Comparison of ENCODE assay signal across 1 cellular context in the genomic region with DNA sequence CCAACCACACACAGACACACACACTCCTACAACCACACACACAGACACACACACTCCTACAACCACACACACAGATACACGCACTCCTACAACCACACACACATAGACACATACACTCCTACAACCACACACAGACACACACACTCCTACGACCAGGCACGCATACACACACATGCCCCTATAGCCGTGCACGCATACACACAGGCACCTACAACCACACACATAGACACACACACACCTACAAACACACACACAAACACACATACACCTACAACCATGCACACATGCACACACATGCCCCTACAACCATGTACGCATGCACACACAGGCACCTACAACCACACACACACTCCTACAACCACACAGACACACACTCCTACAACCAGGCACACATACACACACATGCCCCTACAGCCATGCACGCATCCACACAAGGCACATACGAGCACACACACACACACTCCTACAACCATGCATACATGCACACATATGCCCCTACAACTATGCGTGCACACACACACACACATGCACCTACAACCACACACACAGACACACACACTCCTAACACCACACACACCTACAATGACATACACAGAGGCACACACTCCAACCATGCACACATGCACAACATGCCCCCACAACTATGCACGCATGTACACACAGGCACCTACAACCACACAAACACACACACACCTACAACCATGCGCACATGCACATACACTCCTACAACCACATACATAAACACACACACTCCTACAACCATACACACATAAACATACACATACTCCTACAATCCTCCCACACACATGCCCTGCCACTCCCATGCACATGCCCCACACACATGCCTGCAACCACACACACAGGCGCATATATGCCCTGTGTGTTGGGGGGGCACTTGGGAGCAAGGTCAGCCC.
TF ChIP-seq lines count a peak whose summit lies in the region.

No MANE protein-coding gene starts in this region.

TF ChIP-seq in HepG2, 621 proteins besides CTCF, POLR2A, EP300 and RAD21 (continued from another document and continues in another):
- TF ChIP-seq, protein P1, sequence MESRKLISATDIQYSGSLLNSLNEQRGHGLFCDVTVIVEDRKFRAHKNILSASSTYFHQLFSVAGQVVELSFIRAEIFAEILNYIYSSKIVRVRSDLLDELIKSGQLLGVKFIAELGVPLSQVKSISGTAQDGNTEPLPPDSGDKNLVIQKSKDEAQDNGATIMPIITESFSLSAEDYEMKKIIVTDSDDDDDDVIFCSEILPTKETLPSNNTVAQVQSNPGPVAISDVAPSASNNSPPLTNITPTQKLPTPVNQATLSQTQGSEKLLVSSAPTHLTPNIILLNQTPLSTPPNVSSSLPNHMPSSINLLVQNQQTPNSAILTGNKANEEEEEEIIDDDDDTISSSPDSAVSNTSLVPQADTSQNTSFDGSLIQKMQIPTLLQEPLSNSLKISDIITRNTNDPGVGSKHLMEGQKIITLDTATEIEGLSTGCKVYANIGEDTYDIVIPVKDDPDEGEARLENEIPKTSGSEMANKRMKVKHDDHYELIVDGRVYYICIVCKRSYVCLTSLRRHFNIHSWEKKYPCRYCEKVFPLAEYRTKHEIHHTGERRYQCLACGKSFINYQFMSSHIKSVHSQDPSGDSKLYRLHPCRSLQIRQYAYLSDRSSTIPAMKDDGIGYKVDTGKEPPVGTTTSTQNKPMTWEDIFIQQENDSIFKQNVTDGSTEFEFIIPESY (CRISPR knock-in tag; IDR thresholded peaks at IDR 0.05), result no peak
- TF ChIP-seq, protein P2, sequence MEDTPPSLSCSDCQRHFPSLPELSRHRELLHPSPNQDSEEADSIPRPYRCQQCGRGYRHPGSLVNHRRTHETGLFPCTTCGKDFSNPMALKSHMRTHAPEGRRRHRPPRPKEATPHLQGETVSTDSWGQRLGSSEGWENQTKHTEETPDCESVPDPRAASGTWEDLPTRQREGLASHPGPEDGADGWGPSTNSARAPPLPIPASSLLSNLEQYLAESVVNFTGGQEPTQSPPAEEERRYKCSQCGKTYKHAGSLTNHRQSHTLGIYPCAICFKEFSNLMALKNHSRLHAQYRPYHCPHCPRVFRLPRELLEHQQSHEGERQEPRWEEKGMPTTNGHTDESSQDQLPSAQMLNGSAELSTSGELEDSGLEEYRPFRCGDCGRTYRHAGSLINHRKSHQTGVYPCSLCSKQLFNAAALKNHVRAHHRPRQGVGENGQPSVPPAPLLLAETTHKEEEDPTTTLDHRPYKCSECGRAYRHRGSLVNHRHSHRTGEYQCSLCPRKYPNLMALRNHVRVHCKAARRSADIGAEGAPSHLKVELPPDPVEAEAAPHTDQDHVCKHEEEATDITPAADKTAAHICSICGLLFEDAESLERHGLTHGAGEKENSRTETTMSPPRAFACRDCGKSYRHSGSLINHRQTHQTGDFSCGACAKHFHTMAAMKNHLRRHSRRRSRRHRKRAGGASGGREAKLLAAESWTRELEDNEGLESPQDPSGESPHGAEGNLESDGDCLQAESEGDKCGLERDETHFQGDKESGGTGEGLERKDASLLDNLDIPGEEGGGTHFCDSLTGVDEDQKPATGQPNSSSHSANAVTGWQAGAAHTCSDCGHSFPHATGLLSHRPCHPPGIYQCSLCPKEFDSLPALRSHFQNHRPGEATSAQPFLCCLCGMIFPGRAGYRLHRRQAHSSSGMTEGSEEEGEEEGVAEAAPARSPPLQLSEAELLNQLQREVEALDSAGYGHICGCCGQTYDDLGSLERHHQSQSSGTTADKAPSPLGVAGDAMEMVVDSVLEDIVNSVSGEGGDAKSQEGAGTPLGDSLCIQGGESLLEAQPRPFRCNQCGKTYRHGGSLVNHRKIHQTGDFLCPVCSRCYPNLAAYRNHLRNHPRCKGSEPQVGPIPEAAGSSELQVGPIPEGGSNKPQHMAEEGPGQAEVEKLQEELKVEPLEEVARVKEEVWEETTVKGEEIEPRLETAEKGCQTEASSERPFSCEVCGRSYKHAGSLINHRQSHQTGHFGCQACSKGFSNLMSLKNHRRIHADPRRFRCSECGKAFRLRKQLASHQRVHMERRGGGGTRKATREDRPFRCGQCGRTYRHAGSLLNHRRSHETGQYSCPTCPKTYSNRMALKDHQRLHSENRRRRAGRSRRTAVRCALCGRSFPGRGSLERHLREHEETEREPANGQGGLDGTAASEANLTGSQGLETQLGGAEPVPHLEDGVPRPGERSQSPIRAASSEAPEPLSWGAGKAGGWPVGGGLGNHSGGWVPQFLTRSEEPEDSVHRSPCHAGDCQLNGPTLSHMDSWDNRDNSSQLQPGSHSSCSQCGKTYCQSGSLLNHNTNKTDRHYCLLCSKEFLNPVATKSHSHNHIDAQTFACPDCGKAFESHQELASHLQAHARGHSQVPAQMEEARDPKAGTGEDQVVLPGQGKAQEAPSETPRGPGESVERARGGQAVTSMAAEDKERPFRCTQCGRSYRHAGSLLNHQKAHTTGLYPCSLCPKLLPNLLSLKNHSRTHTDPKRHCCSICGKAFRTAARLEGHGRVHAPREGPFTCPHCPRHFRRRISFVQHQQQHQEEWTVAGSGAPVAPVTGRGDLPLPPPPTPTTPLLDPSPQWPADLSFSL (CRISPR knock-in tag; IDR thresholded peaks at IDR 0.05), result peak; percentile 67; the same call in 1 of the 2 replicates
- TF ChIP-seq IKZF1 (IDR thresholded peaks at IDR 0.05), result 0 out of 2 replicates have a peak, but pooled peaks have one; percentile 63
- TF ChIP-seq, protein P3, sequence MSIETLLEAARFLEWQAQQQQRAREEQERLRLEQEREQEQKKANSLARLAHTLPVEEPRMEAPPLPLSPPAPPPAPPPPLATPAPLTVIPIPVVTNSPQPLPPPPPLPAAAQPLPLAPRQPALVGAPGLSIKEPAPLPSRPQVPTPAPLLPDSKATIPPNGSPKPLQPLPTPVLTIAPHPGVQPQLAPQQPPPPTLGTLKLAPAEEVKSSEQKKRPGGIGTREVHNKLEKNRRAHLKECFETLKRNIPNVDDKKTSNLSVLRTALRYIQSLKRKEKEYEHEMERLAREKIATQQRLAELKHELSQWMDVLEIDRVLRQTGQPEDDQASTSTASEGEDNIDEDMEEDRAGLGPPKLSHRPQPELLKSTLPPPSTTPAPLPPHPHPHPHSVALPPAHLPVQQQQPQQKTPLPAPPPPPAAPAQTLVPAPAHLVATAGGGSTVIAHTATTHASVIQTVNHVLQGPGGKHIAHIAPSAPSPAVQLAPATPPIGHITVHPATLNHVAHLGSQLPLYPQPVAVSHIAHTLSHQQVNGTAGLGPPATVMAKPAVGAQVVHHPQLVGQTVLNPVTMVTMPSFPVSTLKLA (IDR thresholded peaks at IDR 0.05), result peak; percentile 53
- peak; percentile 49; the same call in 1 of the 2 replicates for TF ChIP-seq SP1 (IDR thresholded peaks at IDR 0.05)
- TF ChIP-seq SP1 (CRISPR knock-in tag; IDR thresholded peaks at IDR 0.05), result no peak
- TF ChIP-seq NRL (CRISPR knock-in tag; IDR thresholded peaks at IDR 0.05; ENCODE audit: borderline replicate concordance), result no peak
- peak; percentile 3; the same call in 1 of the 2 replicates for TF ChIP-seq FOXA1 (IDR thresholded peaks at IDR 0.05)
- TF ChIP-seq FOXA1 (CRISPR knock-in tag; IDR thresholded peaks at IDR 0.05), result no peak
- TF ChIP-seq, protein P4, sequence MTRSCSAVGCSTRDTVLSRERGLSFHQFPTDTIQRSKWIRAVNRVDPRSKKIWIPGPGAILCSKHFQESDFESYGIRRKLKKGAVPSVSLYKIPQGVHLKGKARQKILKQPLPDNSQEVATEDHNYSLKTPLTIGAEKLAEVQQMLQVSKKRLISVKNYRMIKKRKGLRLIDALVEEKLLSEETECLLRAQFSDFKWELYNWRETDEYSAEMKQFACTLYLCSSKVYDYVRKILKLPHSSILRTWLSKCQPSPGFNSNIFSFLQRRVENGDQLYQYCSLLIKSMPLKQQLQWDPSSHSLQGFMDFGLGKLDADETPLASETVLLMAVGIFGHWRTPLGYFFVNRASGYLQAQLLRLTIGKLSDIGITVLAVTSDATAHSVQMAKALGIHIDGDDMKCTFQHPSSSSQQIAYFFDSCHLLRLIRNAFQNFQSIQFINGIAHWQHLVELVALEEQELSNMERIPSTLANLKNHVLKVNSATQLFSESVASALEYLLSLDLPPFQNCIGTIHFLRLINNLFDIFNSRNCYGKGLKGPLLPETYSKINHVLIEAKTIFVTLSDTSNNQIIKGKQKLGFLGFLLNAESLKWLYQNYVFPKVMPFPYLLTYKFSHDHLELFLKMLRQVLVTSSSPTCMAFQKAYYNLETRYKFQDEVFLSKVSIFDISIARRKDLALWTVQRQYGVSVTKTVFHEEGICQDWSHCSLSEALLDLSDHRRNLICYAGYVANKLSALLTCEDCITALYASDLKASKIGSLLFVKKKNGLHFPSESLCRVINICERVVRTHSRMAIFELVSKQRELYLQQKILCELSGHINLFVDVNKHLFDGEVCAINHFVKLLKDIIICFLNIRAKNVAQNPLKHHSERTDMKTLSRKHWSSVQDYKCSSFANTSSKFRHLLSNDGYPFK (CRISPR knock-in tag; IDR thresholded peaks at IDR 0.05; ENCODE audit: borderline replicate concordance), result no peak
- TF ChIP-seq BRD4 (CRISPR knock-in tag; IDR thresholded peaks at IDR 0.05), result no peak
- TF ChIP-seq, protein P5, sequence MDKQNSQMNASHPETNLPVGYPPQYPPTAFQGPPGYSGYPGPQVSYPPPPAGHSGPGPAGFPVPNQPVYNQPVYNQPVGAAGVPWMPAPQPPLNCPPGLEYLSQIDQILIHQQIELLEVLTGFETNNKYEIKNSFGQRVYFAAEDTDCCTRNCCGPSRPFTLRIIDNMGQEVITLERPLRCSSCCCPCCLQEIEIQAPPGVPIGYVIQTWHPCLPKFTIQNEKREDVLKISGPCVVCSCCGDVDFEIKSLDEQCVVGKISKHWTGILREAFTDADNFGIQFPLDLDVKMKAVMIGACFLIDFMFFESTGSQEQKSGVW (CRISPR knock-in tag; IDR thresholded peaks at IDR 0.05; ENCODE audit: borderline replicate concordance), result no peak
- TF ChIP-seq CCDC6 (CRISPR knock-in tag; IDR thresholded peaks at IDR 0.05), result no peak
- TF ChIP-seq, protein P6, sequence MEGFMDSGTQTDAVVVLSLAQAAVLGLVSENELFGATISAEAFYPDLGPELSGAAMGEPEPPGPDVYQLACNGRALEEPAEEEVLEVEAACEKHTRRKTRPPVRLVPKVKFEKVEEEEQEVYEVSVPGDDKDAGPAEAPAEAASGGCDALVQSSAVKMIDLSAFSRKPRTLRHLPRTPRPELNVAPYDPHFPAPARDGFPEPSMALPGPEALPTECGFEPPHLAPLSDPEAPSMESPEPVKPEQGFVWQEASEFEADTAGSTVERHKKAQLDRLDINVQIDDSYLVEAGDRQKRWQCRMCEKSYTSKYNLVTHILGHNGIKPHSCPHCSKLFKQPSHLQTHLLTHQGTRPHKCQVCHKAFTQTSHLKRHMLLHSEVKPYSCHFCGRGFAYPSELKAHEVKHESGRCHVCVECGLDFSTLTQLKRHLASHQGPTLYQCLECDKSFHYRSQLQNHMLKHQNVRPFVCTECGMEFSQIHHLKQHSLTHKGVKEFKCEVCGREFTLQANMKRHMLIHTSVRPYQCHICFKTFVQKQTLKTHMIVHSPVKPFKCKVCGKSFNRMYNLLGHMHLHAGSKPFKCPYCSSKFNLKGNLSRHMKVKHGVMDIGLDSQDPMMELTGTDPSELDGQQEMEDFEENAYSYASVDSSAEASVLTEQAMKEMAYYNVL (CRISPR knock-in tag; IDR thresholded peaks at IDR 0.05; ENCODE audit: borderline replicate concordance), result no peak
- TF ChIP-seq, protein P7, sequence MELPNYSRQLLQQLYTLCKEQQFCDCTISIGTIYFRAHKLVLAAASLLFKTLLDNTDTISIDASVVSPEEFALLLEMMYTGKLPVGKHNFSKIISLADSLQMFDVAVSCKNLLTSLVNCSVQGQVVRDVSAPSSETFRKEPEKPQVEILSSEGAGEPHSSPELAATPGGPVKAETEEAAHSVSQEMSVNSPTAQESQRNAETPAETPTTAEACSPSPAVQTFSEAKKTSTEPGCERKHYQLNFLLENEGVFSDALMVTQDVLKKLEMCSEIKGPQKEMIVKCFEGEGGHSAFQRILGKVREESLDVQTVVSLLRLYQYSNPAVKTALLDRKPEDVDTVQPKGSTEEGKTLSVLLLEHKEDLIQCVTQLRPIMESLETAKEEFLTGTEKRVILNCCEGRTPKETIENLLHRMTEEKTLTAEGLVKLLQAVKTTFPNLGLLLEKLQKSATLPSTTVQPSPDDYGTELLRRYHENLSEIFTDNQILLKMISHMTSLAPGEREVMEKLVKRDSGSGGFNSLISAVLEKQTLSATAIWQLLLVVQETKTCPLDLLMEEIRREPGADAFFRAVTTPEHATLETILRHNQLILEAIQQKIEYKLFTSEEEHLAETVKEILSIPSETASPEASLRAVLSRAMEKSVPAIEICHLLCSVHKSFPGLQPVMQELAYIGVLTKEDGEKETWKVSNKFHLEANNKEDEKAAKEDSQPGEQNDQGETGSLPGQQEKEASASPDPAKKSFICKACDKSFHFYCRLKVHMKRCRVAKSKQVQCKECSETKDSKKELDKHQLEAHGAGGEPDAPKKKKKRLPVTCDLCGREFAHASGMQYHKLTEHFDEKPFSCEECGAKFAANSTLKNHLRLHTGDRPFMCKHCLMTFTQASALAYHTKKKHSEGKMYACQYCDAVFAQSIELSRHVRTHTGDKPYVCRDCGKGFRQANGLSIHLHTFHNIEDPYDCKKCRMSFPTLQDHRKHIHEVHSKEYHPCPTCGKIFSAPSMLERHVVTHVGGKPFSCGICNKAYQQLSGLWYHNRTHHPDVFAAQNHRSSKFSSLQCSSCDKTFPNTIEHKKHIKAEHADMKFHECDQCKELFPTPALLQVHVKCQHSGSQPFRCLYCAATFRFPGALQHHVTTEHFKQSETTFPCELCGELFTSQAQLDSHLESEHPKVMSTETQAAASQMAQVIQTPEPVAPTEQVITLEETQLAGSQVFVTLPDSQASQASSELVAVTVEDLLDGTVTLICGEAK (IDR thresholded peaks at IDR 0.05), result no peak
- TF ChIP-seq, protein P7 (CRISPR knock-in tag; IDR thresholded peaks at IDR 0.05), result no peak
- no peak for TF ChIP-seq ZNF615 (CRISPR knock-in tag; IDR thresholded peaks at IDR 0.05; ENCODE audit: borderline replicate concordance)
- TF ChIP-seq ZNF367 (CRISPR knock-in tag; IDR thresholded peaks at IDR 0.05; ENCODE audit: borderline replicate concordance), result no peak
- no peak for TF ChIP-seq ZNF878 (CRISPR knock-in tag; IDR thresholded peaks at IDR 0.05)
- no peak for TF ChIP-seq CHD4 (IDR thresholded peaks at IDR 0.05; ENCODE audit: borderline replicate concordance, low read length)
- peak; percentile 14 for TF ChIP-seq FOXP1 (IDR thresholded peaks at IDR 0.05)
- no peak for TF ChIP-seq FOXP1 (CRISPR knock-in tag; IDR thresholded peaks at IDR 0.05)
